In genomic region chr22:28051787-28052356, GRCh38 we compare ENCODE assay signal across 8 cellular contexts.
A peak's percentile ranks its signal among the peaks of the same experiment; 100 is the strongest.
DNase-seq lines count a peak whose midpoint lies in the region; ATAC-seq and TF ChIP-seq lines count a peak whose summit lies in the region.

No MANE protein-coding gene starts in this region.

- POLR2A ChIA-PET in GM10248 (lab: Yijun Ruan, JAX), result interaction anchor here (0.5 kb wide), 1 partner anchor 456 kb away, joined by 3 read pairs; no protein-coding TSS in a partner anchor

- H3K4me1 ChIP-seq in right atrium auricular region, result peaks cover 0 to 15% of the 10 kb centered on the region in 2 donors

- H3K36me3 ChIP-seq in right atrium auricular region, result no peaks in the 10 kb centered on the region

- no peak overlapping the region for H3K27ac Mint-ChIP-seq in activated naive CD8-positive, alpha-beta T cell treated with anti-CD3 and anti-CD28 coated beads, Interleukin-2, amount 50 U/mL, for 24 hours

- no peaks in the 10 kb centered on the region for H3K9me3 ChIP-seq in right atrium auricular region

- H3K9me3 Mint-ChIP-seq in activated naive CD8-positive, alpha-beta T cell treated with anti-CD3 and anti-CD28 coated beads, Interleukin-2, amount 50 U/mL, for 24 hours, result no peaks in the 10 kb centered on the region

- H3K27me3 ChIP-seq in right atrium auricular region, result no peaks in the 10 kb centered on the region

- no peak for ATAC-seq in activated naive CD8-positive, alpha-beta T cell treated with anti-CD3 and anti-CD28 coated beads, Interleukin-2, amount 50 U/mL, for 24 hours
- ATAC-seq in sciatic nerve, result peak; percentile 73
- no peak for ATAC-seq in HG03354 (IDR thresholded peaks at IDR 0.05; ENCODE audit: poor library complexity, severe bottlenecking, unreplicated experiment)
- ATAC-seq in GM18511 (IDR thresholded peaks at IDR 0.05; ENCODE audit: unreplicated experiment), result no peak

- CTCF ChIA-PET in GM10248 (lab: Yijun Ruan, JAX), result interaction anchor here (0.6 to 6.8 kb wide), 20 partner anchors 9 to 549 kb away, joined by 3 to 56 read pairs (median 4); partner anchors contain the start of gene PITPNB

- no peaks in the 10 kb centered on the region for H3K4me1 Mint-ChIP-seq in activated naive CD8-positive, alpha-beta T cell treated with anti-CD3 and anti-CD28 coated beads, Interleukin-2, amount 50 U/mL, for 24 hours

- H3K36me3 Mint-ChIP-seq in activated naive CD8-positive, alpha-beta T cell treated with anti-CD3 and anti-CD28 coated beads, Interleukin-2, amount 50 U/mL, for 24 hours (ENCODE audit: low read depth), result no peaks in the 10 kb centered on the region

- TF ChIP-seq CTCF in GM10248 (IDR thresholded peaks at IDR 0.05; ENCODE audit: control extremely low read depth, extremely low read depth, low read depth, missing control alignments) (peak; percentile 66), right atrium auricular region (IDR thresholded peaks at IDR 0.05) (peak; percentile 90 to 96)

- no peak overlapping the region for H3K4me3 Mint-ChIP-seq in activated naive CD8-positive, alpha-beta T cell treated with anti-CD3 and anti-CD28 coated beads, Interleukin-2, amount 50 U/mL, for 24 hours

- no peaks in the 10 kb centered on the region for H3K27me3 Mint-ChIP-seq in activated naive CD8-positive, alpha-beta T cell treated with anti-CD3 and anti-CD28 coated beads, Interleukin-2, amount 50 U/mL, for 24 hours

- no peak overlapping the region for H3K4me3 ChIP-seq in right atrium auricular region

- intact Hi-C loops in sciatic nerve (cut with DNase I), result loop anchor here (10.0 kb wide), 2 partner anchors 393 to 543 kb away; no protein-coding TSS in a partner anchor

- peak; percentile 36 for DNase-seq in A172 (ENCODE audit: low spot score)
- no peak for DNase-seq in GM10248 (ENCODE audit: extremely low spot score)
- peak; percentile 26 for DNase-seq in NCI-H460 (ENCODE audit: extremely low read depth, low read depth)
- DNase-seq in activated naive CD8-positive, alpha-beta T cell treated with anti-CD3 and anti-CD28 coated beads, Interleukin-2, amount 50 U/mL, for 24 hours, result peak; percentile 55
- DNase-seq in right atrium auricular region (ENCODE audit: low spot score), result peak; percentile 75
- DNase-seq in sciatic nerve (ENCODE audit: low spot score), result peak; percentile 84

- H3K27ac ChIP-seq in right atrium auricular region, result no peak overlapping the region
